In the genomic region with DNA sequence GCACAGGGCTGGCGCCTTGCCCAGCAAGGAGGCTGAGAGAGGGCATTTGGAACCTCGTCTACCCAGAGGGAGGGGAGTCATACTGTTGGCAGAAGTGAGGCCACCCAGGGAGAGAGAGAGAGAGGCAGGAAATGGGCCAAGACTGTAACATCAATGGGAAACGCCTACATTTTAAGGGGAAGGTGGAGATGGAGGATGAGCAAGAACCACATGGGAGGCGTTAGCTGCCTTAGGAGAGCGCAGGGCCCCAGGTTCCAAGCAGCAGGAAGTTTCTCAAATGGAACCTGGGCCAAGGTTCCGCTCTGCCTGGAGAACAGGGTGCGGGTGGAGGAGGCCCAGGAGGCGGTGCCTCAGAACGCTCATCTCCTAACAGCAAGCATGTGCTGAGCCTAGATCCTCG, we compare ENCODE assay signal across 13 cellular contexts. TPM values are rescaled to one million over a fixed set of nuclear protein-coding genes. Genes with fewer than 3 reads are reported as not detected.
A peak's percentile ranks its signal among the peaks of the same experiment; 100 is the strongest.
DNase-seq lines count a peak whose midpoint lies in the region; ATAC-seq, FAIRE-seq and TF ChIP-seq lines count a peak whose summit lies in the region.
"Had no signal": no experiment of that assay in that cellular context is flagged by ENCODE, and none has a peak within 500 bp of the region (broad histone marks: within the 10 kb centered on the region; RNA-seq: fewer than 3 reads in every experiment).

No MANE protein-coding gene starts in this region.

- DNase-seq in DND-41: no peak
- DNase-seq in MG63: peak; percentile 35
- no peak for DNase-seq in RWPE2 (ENCODE audit: low spot score)
- DNase-seq in keratinocyte (ENCODE audit: low read depth, low spot score): no peak
- DNase-seq in GM19238 (ENCODE audit: insufficient read length, low spot score): no peak
- no peak for DNase-seq in 8988T
- DNase-seq: activated naive CD4-positive, alpha-beta T cell treated with anti-CD3 and anti-CD28 coated beads for 36 hours; GOT3; head of caudate nucleus had no signal

- H3K9ac ChIP-seq in DND-41 (ENCODE audit: low read depth, low read length) (no peak overlapping the region), keratinocyte (ENCODE audit: control insufficient read depth, extremely low read depth, insufficient read depth, low read length) (no peak overlapping the region)

- ATAC-seq in DND-41 (ENCODE audit: insufficient read depth, low read depth) (peak; percentile 55; the same call in 2 of the 3 replicates), RWPE2 (ENCODE audit: low read depth) (peak; percentile 66; the same call in 2 of the 3 replicates), GM18519 (IDR thresholded peaks at IDR 0.05; ENCODE audit: low FRiP score, unreplicated experiment) (no peak), GM19452 (IDR thresholded peaks at IDR 0.05; ENCODE audit: unreplicated experiment) (no peak)

- peaks cover 46% of the 10 kb centered on the region for H3K27me3 ChIP-seq in DND-41 (ENCODE audit: insufficient read depth, low read length, poor library complexity)
- H3K27me3 ChIP-seq in MG63: no peaks in the 10 kb centered on the region
- peaks cover 28% of the 10 kb centered on the region for H3K27me3 ChIP-seq in RWPE2 (ENCODE audit: insufficient read depth, poor library complexity, severe bottlenecking)
- H3K27me3 ChIP-seq in keratinocyte (ENCODE audit: control insufficient read depth, extremely low read depth, insufficient read depth, low read length): peaks cover 45% of the 10 kb centered on the region

- H3K9me3 ChIP-seq in DND-41 (ENCODE audit: insufficient read depth, low read length, severe bottlenecking) (no peaks in the 10 kb centered on the region), MG63 (no peaks in the 10 kb centered on the region), RWPE2 (ENCODE audit: severe bottlenecking) (no peaks in the 10 kb centered on the region), keratinocyte (ENCODE audit: control insufficient read depth, low read depth, low read length) (no peaks in the 10 kb centered on the region)

- TF ChIP-seq CTCF in DND-41 (IDR thresholded peaks at IDR 0.05; ENCODE audit: borderline replicate concordance, extremely low read depth, low read length, poor library complexity, severe bottlenecking) (no peak), RWPE2 (IDR thresholded peaks at IDR 0.05; ENCODE audit: poor library complexity, severe bottlenecking) (no peak), keratinocyte (optimal IDR thresholded peaks at IDR 0.05 in 1 of 3, IDR thresholded peaks at IDR 0.05 in 1 of 3, conservative IDR thresholded peaks at IDR 0.05 in 1 of 3; ENCODE audit: extremely low read depth in 1 of 3, insufficient read depth in 2 of 3, low read length in 3 of 3) (no peak)

- dilution Hi-C loops in keratinocyte (cut with MboI; ENCODE audit: extremely low pct_ligation_motif_present, low sequenced_read_pairs): no loop called here

- no peaks in the 10 kb centered on the region for H3K79me2 ChIP-seq in DND-41 (ENCODE audit: insufficient read depth, low read length)
- no peaks in the 10 kb centered on the region for H3K79me2 ChIP-seq in keratinocyte (ENCODE audit: control insufficient read depth, insufficient read depth, low read length)

- H2AFZ ChIP-seq in DND-41 (ENCODE audit: low read depth, low read length): no peak overlapping the region
- peak overlapping the region; percentile 20 for H2AFZ ChIP-seq in keratinocyte (ENCODE audit: control insufficient read depth, low read length)

- H3K4me2 ChIP-seq in DND-41 (ENCODE audit: insufficient read depth, low read length) (no peak overlapping the region), keratinocyte (ENCODE audit: control insufficient read depth, extremely low read depth, insufficient read depth, low read depth, low read length) (no peak overlapping the region)

- H4K20me1 ChIP-seq in DND-41 (ENCODE audit: insufficient read depth, low read length) (0 out of 2 replicates have a peak, but pooled peaks cover 3% of the 10 kb centered on the region), keratinocyte (ENCODE audit: control insufficient read depth, extremely low read depth, insufficient read depth, low read length) (no peaks in the 10 kb centered on the region)

- no peaks in the 10 kb centered on the region for H3K9me1 ChIP-seq in keratinocyte (ENCODE audit: control insufficient read depth, extremely low read depth, insufficient read depth, low read length)

- H3K4me1 ChIP-seq in DND-41 (ENCODE audit: insufficient read depth, low read length) (no peaks in the 10 kb centered on the region), RWPE2 (ENCODE audit: insufficient read depth, poor library complexity, severe bottlenecking) (no peaks in the 10 kb centered on the region), keratinocyte (ENCODE audit: control insufficient read depth, extremely low read depth, insufficient read depth, low read length) (peaks cover 9% of the 10 kb centered on the region)

- H3K36me3 ChIP-seq in DND-41 (ENCODE audit: insufficient read depth, low read length): no peaks in the 10 kb centered on the region
- H3K36me3 ChIP-seq in MG63: no peaks in the 10 kb centered on the region
- no peaks in the 10 kb centered on the region for H3K36me3 ChIP-seq in RWPE2 (ENCODE audit: low read depth)
- no peaks in the 10 kb centered on the region for H3K36me3 ChIP-seq in keratinocyte (ENCODE audit: control insufficient read depth in 2 of 2, extremely low read depth in 1 of 2, insufficient read depth in 2 of 2, low read length in 2 of 2)

- H3K27ac ChIP-seq in DND-41 (ENCODE audit: low read length): no peak overlapping the region
- no peak overlapping the region for H3K27ac ChIP-seq in RWPE2 (ENCODE audit: poor library complexity, severe bottlenecking)
- H3K27ac ChIP-seq in keratinocyte (ENCODE audit: control insufficient read depth, insufficient read depth, low read length): no peak overlapping the region

- FAIRE-seq in keratinocyte (lab: Jason Lieb, UNC): peak; percentile 77

- H3K4me3 ChIP-seq in DND-41 (ENCODE audit: low read depth in 1 of 2, low read length in 2 of 2) (no peak overlapping the region), MG63 (no peak overlapping the region), RWPE2 (ENCODE audit: severe bottlenecking) (no peak overlapping the region), keratinocyte (ENCODE audit: control insufficient read depth in 2 of 3, extremely low read depth in 1 of 3, insufficient read depth in 2 of 3, low read depth in 1 of 3, low read length in 3 of 3) (no peak overlapping the region)

RNA-seq across cellular contexts. Expression of a gene that starts 2.6 kb away (rescaled TPM):
- 0.40 TPM in 1 of 2 replicates, not detected in the other for total RNA-seq in MG63 (2014; rRNA removed; shearing (Covaris generic); ENCODE audit: low replicate concordance)
- polyA plus RNA-seq in keratinocyte: not detected in 3 replicates
- not detected for polyA plus RNA-seq in keratinocyte (2011; ENCODE audit: low read depth)
- not detected in 2 replicates for polyA plus RNA-seq in keratinocyte (2011; cell fraction: cytosol; rRNA removed)
- not detected in 2 replicates for polyA plus RNA-seq in keratinocyte (2011; cell fraction: nucleus; rRNA removed)
- polyA plus RNA-seq in keratinocyte (2012; ENCODE audit: low replicate concordance): not detected in 2 replicates
- not detected in 3 replicates for polyA minus RNA-seq in keratinocyte
- polyA minus RNA-seq in keratinocyte (2011; cell fraction: cytosol; rRNA and poly(A)+ RNA removed): not detected
- polyA minus RNA-seq in keratinocyte (2011; cell fraction: nucleus; rRNA and poly(A)+ RNA removed): not detected in 2 replicates
- total RNA-seq: activated naive CD4-positive, alpha-beta T cell treated with anti-CD3 and anti-CD28 coated beads for 36 hours had no signal

RNA-seq across cellular contexts. Expression of a gene that starts 52.2 kb away (rescaled TPM):
- total RNA-seq in MG63 (2014; rRNA removed; shearing (Covaris generic); ENCODE audit: low replicate concordance): not detected in 2 replicates
- polyA plus RNA-seq in keratinocyte: not detected in 3 replicates
- not detected for polyA plus RNA-seq in keratinocyte (2011; ENCODE audit: low read depth)
- polyA plus RNA-seq in keratinocyte (2011; cell fraction: cytosol; rRNA removed): not detected in 2 replicates
- polyA plus RNA-seq in keratinocyte (2011; cell fraction: nucleus; rRNA removed): not detected in 2 replicates
- polyA plus RNA-seq in keratinocyte (2012; ENCODE audit: low replicate concordance): not detected in 2 replicates
- polyA minus RNA-seq in keratinocyte: not detected in 3 replicates
- polyA minus RNA-seq in keratinocyte (2011; cell fraction: cytosol; rRNA and poly(A)+ RNA removed): not detected
- not detected in 2 replicates for polyA minus RNA-seq in keratinocyte (2011; cell fraction: nucleus; rRNA and poly(A)+ RNA removed)
- total RNA-seq: activated naive CD4-positive, alpha-beta T cell treated with anti-CD3 and anti-CD28 coated beads for 36 hours; urinary bladder had no signal
- polyA plus RNA-seq: BJ, urinary bladder had no signal

Comparison
In these comparisons a context has a peak if more than half of its experiments do, and no peak if none do; other contexts are left out.
1. ATAC-seq: peak in DND-41 (single experiment) and RWPE2 (single experiment); none in GM18519 (single experiment) and GM19452 (single experiment).